ENCODE assay signal across 19 cellular contexts in the genomic region with DNA sequence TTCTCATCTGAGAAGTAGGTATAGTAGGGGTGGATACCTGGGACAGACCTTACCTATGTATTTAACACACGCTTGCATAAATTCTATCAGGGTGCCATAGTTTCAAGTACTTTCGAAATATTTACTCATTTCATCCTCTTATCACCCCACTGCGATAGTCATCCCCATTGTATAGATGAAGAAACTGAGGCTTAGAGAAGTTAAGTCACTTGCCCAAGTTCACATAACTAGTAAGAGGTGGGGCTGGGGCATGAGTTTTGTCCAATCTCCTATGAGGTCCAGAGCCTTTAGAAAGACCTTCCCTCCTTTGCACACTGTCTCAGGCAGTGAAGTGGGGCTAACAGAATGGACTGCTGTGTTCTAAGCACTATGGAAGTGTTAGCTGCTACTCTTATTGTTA. TPM values are rescaled to one million over a fixed set of nuclear protein-coding genes. Genes with fewer than 3 reads are reported as not detected.
DNase-seq lines count a peak whose midpoint lies in the region; FAIRE-seq and TF ChIP-seq lines count a peak whose summit lies in the region.
"Had no signal": no experiment of that assay in that cellular context is flagged by ENCODE, and none has a peak within 500 bp of the region (broad histone marks: within the 10 kb centered on the region; RNA-seq: fewer than 3 reads in every experiment).

No MANE protein-coding gene starts in this region.

- no peak overlapping the region for H4K91ac ChIP-seq in H1 (replicated peaks; ENCODE audit: insufficient read length, low read length)

- no peak for TF ChIP-seq RAD21 in H1 (IDR thresholded peaks at IDR 0.05 in 1 of 2, conservative IDR thresholded peaks at IDR 0.05 in 1 of 2; ENCODE audit: low read depth in 2 of 2, low read length in 2 of 2)

- H3K27ac ChIP-seq in H1 (ENCODE audit: low read depth, low read length) = no peak overlapping the region
- H3K27ac ChIP-seq: 22Rv1, A549, C4-2B had no signal

- H2AFZ ChIP-seq in H1 (ENCODE audit: low read length) = no peak overlapping the region

- peaks cover 14% of the 10 kb centered on the region for H3K27me3 Mint-ChIP-seq in activated naive CD4-positive, alpha-beta T cell treated with anti-CD3 and anti-CD28 coated beads, Interleukin-2, amount 50 U/mL, for 24 hours
- peaks cover 11% of the 10 kb centered on the region for H3K27me3 Mint-ChIP-seq in activated naive CD4-positive, alpha-beta T cell treated with anti-CD3 and anti-CD28 coated beads for 36 hours (ENCODE audit: low read depth)

- no peaks in the 10 kb centered on the region for H3K36me3 Mint-ChIP-seq in activated naive CD4-positive, alpha-beta T cell treated with anti-CD3 and anti-CD28 coated beads, Interleukin-2, amount 50 U/mL, for 24 hours
- no peaks in the 10 kb centered on the region for H3K36me3 Mint-ChIP-seq in activated naive CD4-positive, alpha-beta T cell treated with anti-CD3 and anti-CD28 coated beads for 36 hours (ENCODE audit: low read depth)
- H3K36me3 Mint-ChIP-seq: IgD-negative memory B cell had no signal

- CTCF ChIA-PET in activated naive CD4-positive, alpha-beta T cell treated with anti-CD3 and anti-CD28 coated beads for 36 hours (lab: Charles Lee) = no interaction called here
- CTCF ChIA-PET in H1 (lab: Charles Lee; ENCODE audit: partially characterized antibody) = interaction anchor here (0.6 to 6.6 kb wide), 2 partner anchors 15 to 39 kb away, joined by 3 to 45 read pairs; no protein-coding TSS in a partner anchor

- no peak for DNase-seq in activated naive CD4-positive, alpha-beta T cell treated with anti-CD3 and anti-CD28 coated beads for 36 hours
- DNase-seq in H1 (ENCODE audit: low read depth in 1 of 2, low spot score in 2 of 2) (no peak), G401 (ENCODE audit: low spot score) (no peak)
- DNase-seq: AML-193; Caco-2; CD4-positive, alpha-beta T cell; GDM1; GOT3 had no signal

- FAIRE-seq in H1 (lab: Jason Lieb, UNC) = no peak
- FAIRE-seq: A549, D721Med, GM12892, GM18507, HTR-8/SVneo had no signal

- peaks cover 0 to 15% (median 6%) of the 10 kb centered on the region in 4 experiments; a peak in 5 of 7 replicates for H3K27me3 ChIP-seq in H1 (replicated peaks in 1 of 4; ENCODE audit: control insufficient read depth in 3 of 4, extremely low read depth in 1 of 4, insufficient read depth in 3 of 4, low read length in 3 of 4)

- no peak for TF ChIP-seq CTCF in H1 (IDR thresholded peaks at IDR 0.05; ENCODE audit: control extremely low read depth in 1 of 3, insufficient read depth in 1 of 3, low read depth in 1 of 3, low read length in 3 of 3)

- H3K23me2 ChIP-seq in H1 (ENCODE audit: low read depth, low read length) = no peaks in the 10 kb centered on the region; the same call in 1 of the 2 replicates

- no peaks in the 10 kb centered on the region for H3K4me1 Mint-ChIP-seq in activated naive CD4-positive, alpha-beta T cell treated with anti-CD3 and anti-CD28 coated beads, Interleukin-2, amount 50 U/mL, for 24 hours
- no peaks in the 10 kb centered on the region for H3K4me1 Mint-ChIP-seq in activated naive CD4-positive, alpha-beta T cell treated with anti-CD3 and anti-CD28 coated beads for 36 hours (ENCODE audit: low read depth)
- H3K4me1 Mint-ChIP-seq: IgD-negative memory B cell had no signal

- H3K4me3 Mint-ChIP-seq in activated naive CD4-positive, alpha-beta T cell treated with anti-CD3 and anti-CD28 coated beads, Interleukin-2, amount 50 U/mL, for 24 hours = no peak overlapping the region
- H3K4me3 Mint-ChIP-seq in activated naive CD4-positive, alpha-beta T cell treated with anti-CD3 and anti-CD28 coated beads for 36 hours = no peak overlapping the region
- H3K4me3 Mint-ChIP-seq: CD4-positive, alpha-beta T cell; H9; IgD-negative memory B cell had no signal

- TF ChIP-seq EP300 in H1 (IDR thresholded peaks at IDR 0.05; ENCODE audit: borderline replicate concordance in 1 of 2, low read depth in 2 of 2, low read length in 2 of 2) = no peak

- no peaks in the 10 kb centered on the region for H3K36me3 ChIP-seq in H1 (ENCODE audit: control insufficient read depth in 2 of 4, insufficient read depth in 4 of 4, low read length in 3 of 4)

- in situ Hi-C loops in G401 (cut with HindIII; ENCODE audit: low sequenced_read_pairs) = no loop called here

- H2BK15ac ChIP-seq in H1 (ENCODE audit: low read length) = no peak overlapping the region

- no peak overlapping the region for H3K4me2 ChIP-seq in H1 (ENCODE audit: insufficient read depth in 1 of 2, low read depth in 2 of 2, low read length in 2 of 2)
- H3K4me2 ChIP-seq: A549 had no signal

- no peak overlapping the region for H3K4ac ChIP-seq in H1 (replicated peaks; ENCODE audit: insufficient read length, low read depth, low read length)

- no peak overlapping the region for H3K56ac ChIP-seq in H1 (replicated peaks; ENCODE audit: insufficient read length, low read depth, low read length)

- H2BK5ac ChIP-seq in H1 (ENCODE audit: low read depth, low read length) = no peak overlapping the region

- no peak overlapping the region for H3K14ac ChIP-seq in H1 (ENCODE audit: insufficient read length)

- no peak overlapping the region for H2BK20ac ChIP-seq in H1 (ENCODE audit: low read length)

- no peak overlapping the region for H3K9ac ChIP-seq in H1 (replicated peaks in 1 of 4; ENCODE audit: extremely low read depth in 1 of 4, low read depth in 3 of 4, low read length in 3 of 4)

- POLR2A ChIA-PET in H1 (lab: Charles Lee; ENCODE audit: partially characterized antibody) = interaction anchor here (0.8 to 37.6 kb wide), 3 partner anchors 10 to 46 kb away, joined by 3 to 1319 read pairs (median 54); a partner anchor contains a TSS

- H3K27ac Mint-ChIP-seq in activated naive CD4-positive, alpha-beta T cell treated with anti-CD3 and anti-CD28 coated beads, Interleukin-2, amount 50 U/mL, for 24 hours = peak overlapping the region; percentile 12
- H3K27ac Mint-ChIP-seq in activated naive CD4-positive, alpha-beta T cell treated with anti-CD3 and anti-CD28 coated beads for 36 hours = no peak overlapping the region
- H3K27ac Mint-ChIP-seq: CD4-positive, alpha-beta T cell; H9; IgD-negative memory B cell had no signal

- H3K4me3 ChIP-seq in H1 (ENCODE audit: extremely low read depth in 1 of 4, insufficient read depth in 2 of 4, low read depth in 3 of 4, low read length in 4 of 4) = no peak overlapping the region
- H3K4me3 ChIP-seq: A549 had no signal

- no peak overlapping the region for H2BK120ac ChIP-seq in H1 (replicated peaks; ENCODE audit: low read depth, low read length)

- no peak overlapping the region for H3K18ac ChIP-seq in H1 (ENCODE audit: extremely low read depth, low read length)

- WGBS in H1 (ENCODE audit: extremely low coverage in 1 of 2, insufficient coverage in 1 of 2, insufficient read length in 1 of 2, insufficient replicate concordance in 2 of 2, low coverage in 1 of 2, low lambda C conversion rate in 2 of 2, missing lambda C conversion rate in 1 of 2), 2 experiments = 97% methylated on average over 3 of the region's 3 CpGs; no CpG with 5 or more reads in 1 of the 2 experiments

- no peak overlapping the region for H2AK5ac ChIP-seq in H1 (ENCODE audit: low read depth, low read length)

- H3K4me1 ChIP-seq in H1 (replicated peaks in 1 of 4; ENCODE audit: control insufficient read depth in 3 of 4, insufficient read depth in 4 of 4, low read length in 3 of 4) = peaks cover 6 to 28% (median 16%) of the 10 kb centered on the region in 4 experiments
- H3K4me1 ChIP-seq: A549, Caco-2 had no signal

- H3K79me2 ChIP-seq in H1 (ENCODE audit: control insufficient read depth in 1 of 2, insufficient read depth in 2 of 2, low read length in 2 of 2) = no peaks in the 10 kb centered on the region

- H3K9me3 ChIP-seq in H1 (ENCODE audit: insufficient read depth in 2 of 2, low read depth in 1 of 2, low read length in 1 of 2) = no peaks in the 10 kb centered on the region
- H3K9me3 ChIP-seq: A549, Caco-2 had no signal

- H3K79me1 ChIP-seq in H1 (ENCODE audit: low read depth, low read length) = no peaks in the 10 kb centered on the region

- 0 out of 2 replicates have a peak overlapping the region, but pooled peaks have one; percentile 60 for H2BK12ac ChIP-seq in H1 (ENCODE audit: low read depth, low read length)

- intact Hi-C loops in activated naive CD4-positive, alpha-beta T cell treated with anti-CD3 and anti-CD28 coated beads for 36 hours (cut with micrococcal nuclease) = no loop called here

- no peak for TF ChIP-seq POLR2A in H1 (IDR thresholded peaks at IDR 0.05; ENCODE audit: control extremely low read depth in 1 of 2, low read depth in 2 of 2, low read length in 2 of 2)

- H3K9me3 Mint-ChIP-seq in activated naive CD4-positive, alpha-beta T cell treated with anti-CD3 and anti-CD28 coated beads, Interleukin-2, amount 50 U/mL, for 24 hours = no peaks in the 10 kb centered on the region
- H3K9me3 Mint-ChIP-seq in activated naive CD4-positive, alpha-beta T cell treated with anti-CD3 and anti-CD28 coated beads for 36 hours = no peaks in the 10 kb centered on the region
- H3K9me3 Mint-ChIP-seq: CD4-positive, alpha-beta T cell; H9; IgD-negative memory B cell had no signal

- H4K8ac ChIP-seq in H1 (ENCODE audit: extremely low read depth, insufficient read depth, low read length) = no peak overlapping the region

- H4K5ac ChIP-seq in H1 (ENCODE audit: insufficient read length, low read depth, low read length) = no peak overlapping the region

- H4K20me1 ChIP-seq in H1 (replicated peaks in 1 of 2; ENCODE audit: control insufficient read depth in 1 of 2, insufficient read depth in 2 of 2, low read length in 2 of 2) = no peaks in the 10 kb centered on the region

- H3K23ac ChIP-seq in H1 (ENCODE audit: insufficient read length) = no peak overlapping the region

RNA-seq across cellular contexts. Expression of a gene that starts 6.2 kb away (rescaled TPM):
- not detected for total RNA-seq in activated naive CD4-positive, alpha-beta T cell treated with anti-CD3 and anti-CD28 coated beads for 36 hours
- 5.0 and 6.8 TPM in 2 replicates for total RNA-seq in H1 (2021; fragmentation: NEBNext Ultra II Directional; extraction: Animal tissue kit (Norgen Biotek cat#: 25700))
- 3.2 and 4.4 TPM in 2 replicates for polyA plus RNA-seq in H1 (2011; rRNA removed)
- polyA plus RNA-seq in H1 (2011; cell fraction: cytosol; rRNA removed) = 4.1 TPM
- 5.5 TPM for polyA plus RNA-seq in H1 (2011; cell fraction: nucleus; rRNA removed)
- 4.6 to 5.8 TPM (median 5.4 TPM) in 4 replicates for polyA plus RNA-seq in H1 (2012, experiment 1 of 2)
- 8.5 TPM for polyA plus RNA-seq in H1 (2012, experiment 2 of 2)
- polyA plus RNA-seq in H1 (2013, experiment 1 of 2) = 4.2 TPM
- polyA plus RNA-seq in H1 (2013, experiment 2 of 2) = 4.4 TPM
- polyA minus RNA-seq in H1 (2011; rRNA and poly(A)+ RNA removed) = 0.32 and 2.4 TPM in 2 replicates
- polyA minus RNA-seq in H1 (2011; cell fraction: cytosol; rRNA and poly(A)+ RNA removed) = 1.9 TPM
- polyA minus RNA-seq in H1 (2011; cell fraction: nucleus; rRNA and poly(A)+ RNA removed) = 4.6 TPM
- not detected in 2 replicates for total RNA-seq in G401 (2014; rRNA removed; shearing (Covaris generic))
- total RNA-seq: Caco-2; CD4-positive, alpha-beta T cell; H9 had no signal
- polyA plus RNA-seq: A549, BJ, IgD-negative memory B cell had no signal

RNA-seq across cellular contexts. Expression of a gene that starts 9.7 kb away (rescaled TPM):
- 1 to 10 TPM; 1.1 to 1.4 TPM for total RNA-seq in activated naive CD4-positive, alpha-beta T cell treated with anti-CD3 and anti-CD28 coated beads for 36 hours
- total RNA-seq in H1 (2021; fragmentation: NEBNext Ultra II Directional; extraction: Animal tissue kit (Norgen Biotek cat#: 25700)) = 27.0 and 28.7 TPM in 2 replicates
- 20.1 and 31.0 TPM in 2 replicates for polyA plus RNA-seq in H1 (2011; rRNA removed)
- 21.2 TPM for polyA plus RNA-seq in H1 (2011; cell fraction: cytosol; rRNA removed)
- polyA plus RNA-seq in H1 (2011; cell fraction: nucleus; rRNA removed) = 34.8 TPM
- 23.4 to 29.3 TPM (median 26.1 TPM) in 4 replicates for polyA plus RNA-seq in H1 (2012, experiment 1 of 2)
- 22.5 TPM for polyA plus RNA-seq in H1 (2012, experiment 2 of 2)
- polyA plus RNA-seq in H1 (2013, experiment 1 of 2) = 17.6 TPM
- polyA plus RNA-seq in H1 (2013, experiment 2 of 2) = 16.7 TPM
- 8.8 and 12.4 TPM in 2 replicates for polyA minus RNA-seq in H1 (2011; rRNA and poly(A)+ RNA removed)
- 9.2 TPM for polyA minus RNA-seq in H1 (2011; cell fraction: cytosol; rRNA and poly(A)+ RNA removed)
- 9.6 TPM for polyA minus RNA-seq in H1 (2011; cell fraction: nucleus; rRNA and poly(A)+ RNA removed)
- total RNA-seq in G401 (2014; rRNA removed; shearing (Covaris generic)) = 15.6 and 19.4 TPM in 2 replicates
- polyA plus RNA-seq: IgD-negative memory B cell had no signal

RNA-seq across cellular contexts. Expression of a gene that starts 38.3 kb away (rescaled TPM):
- total RNA-seq in activated naive CD4-positive, alpha-beta T cell treated with anti-CD3 and anti-CD28 coated beads for 36 hours = 1,000 to 10,000 TPM; 2,437 to 2,507 TPM
- 1,893 and 1,923 TPM in 2 replicates for total RNA-seq in H1 (2021; fragmentation: NEBNext Ultra II Directional; extraction: Animal tissue kit (Norgen Biotek cat#: 25700))
- polyA plus RNA-seq in H1 (2011; rRNA removed) = 2,801 and 2,948 TPM in 2 replicates
- 3,231 TPM for polyA plus RNA-seq in H1 (2011; cell fraction: cytosol; rRNA removed)
- 2,819 TPM for polyA plus RNA-seq in H1 (2011; cell fraction: nucleus; rRNA removed)
- polyA plus RNA-seq in H1 (2012, experiment 1 of 2) = 2,565 to 3,012 TPM (median 2,684 TPM) in 4 replicates
- polyA plus RNA-seq in H1 (2012, experiment 2 of 2) = 2,057 TPM
- 2,379 TPM for polyA plus RNA-seq in H1 (2013, experiment 1 of 2)
- 2,280 TPM for polyA plus RNA-seq in H1 (2013, experiment 2 of 2)
- polyA minus RNA-seq in H1 (2011; rRNA and poly(A)+ RNA removed) = 958 and 1,373 TPM in 2 replicates
- polyA minus RNA-seq in H1 (2011; cell fraction: cytosol; rRNA and poly(A)+ RNA removed) = 907 TPM
- polyA minus RNA-seq in H1 (2011; cell fraction: nucleus; rRNA and poly(A)+ RNA removed) = 793 TPM
- total RNA-seq in G401 (2014; rRNA removed; shearing (Covaris generic)) = 3,184 and 4,000 TPM in 2 replicates

RNA-seq across cellular contexts. Expression of a gene that starts 54.4 kb away (rescaled TPM):
- 10 to 100 TPM; 16.3 TPM for total RNA-seq in activated naive CD4-positive, alpha-beta T cell treated with anti-CD3 and anti-CD28 coated beads for 36 hours
- total RNA-seq in H1 (2021; fragmentation: NEBNext Ultra II Directional; extraction: Animal tissue kit (Norgen Biotek cat#: 25700)) = 16.1 and 16.4 TPM in 2 replicates
- 17.0 and 19.2 TPM in 2 replicates for polyA plus RNA-seq in H1 (2011; rRNA removed)
- polyA plus RNA-seq in H1 (2011; cell fraction: cytosol; rRNA removed) = 19.6 TPM
- 21.5 TPM for polyA plus RNA-seq in H1 (2011; cell fraction: nucleus; rRNA removed)
- polyA plus RNA-seq in H1 (2012, experiment 1 of 2) = 11.7 to 17.9 TPM (median 16.0 TPM) in 4 replicates
- 22.8 TPM for polyA plus RNA-seq in H1 (2012, experiment 2 of 2)
- polyA plus RNA-seq in H1 (2013, experiment 1 of 2) = 8.4 TPM
- 8.7 TPM for polyA plus RNA-seq in H1 (2013, experiment 2 of 2)
- polyA minus RNA-seq in H1 (2011; rRNA and poly(A)+ RNA removed) = 17.3 and 24.8 TPM in 2 replicates
- polyA minus RNA-seq in H1 (2011; cell fraction: cytosol; rRNA and poly(A)+ RNA removed) = 15.8 TPM
- 8.3 TPM for polyA minus RNA-seq in H1 (2011; cell fraction: nucleus; rRNA and poly(A)+ RNA removed)
- total RNA-seq in G401 (2014; rRNA removed; shearing (Covaris generic)) = 21.0 and 22.2 TPM in 2 replicates
